In genomic region chr2:178858896-178859628, GRCh38 we compare ENCODE assay signal across 17 cellular contexts. TPM values are rescaled to one million over a fixed set of nuclear protein-coding genes. Genes with fewer than 3 reads are reported as not detected.
DNase-seq lines count a peak whose midpoint lies in the region; ATAC-seq, FAIRE-seq and TF ChIP-seq lines count a peak whose summit lies in the region.
"Had no signal": no experiment of that assay in that cellular context is flagged by ENCODE, and none has a peak within 500 bp of the region (broad histone marks: within the 10 kb centered on the region; RNA-seq: fewer than 3 reads in every experiment).

No MANE protein-coding gene starts in this region.

- SMC1A ChIA-PET in GM12878 (lab: Charles Lee; ENCODE audit: uncharacterized antibody, unreplicated experiment), result interaction anchor here (0.7 to 1.5 kb wide), 8 partner anchors 12 to 269 kb away, joined by 3 read pairs; no protein-coding TSS in a partner anchor

- H3K4me1 ChIP-seq in GM12878 (ENCODE audit: control insufficient read depth, insufficient read depth, low read length) (no peaks in the 10 kb centered on the region), skeletal muscle satellite cell (ENCODE audit: control insufficient read depth, insufficient read depth, low read length) (peaks cover 33% of the 10 kb centered on the region)

- H3K36me3 ChIP-seq in GM12878 (ENCODE audit: control insufficient read depth in 2 of 2, insufficient read depth in 2 of 2, low read length in 1 of 2) (no peaks in the 10 kb centered on the region), skeletal muscle satellite cell (ENCODE audit: insufficient read depth, low read length) (no peaks in the 10 kb centered on the region)

- no TSS peak for BruUV-seq in GM12878 (replicated peaks; lab: Mats Ljungman, UMichigan)

- no peaks in the 10 kb centered on the region for H3K79me2 ChIP-seq in GM12878 (ENCODE audit: control insufficient read depth, insufficient read depth, low read length)

- no peak for TF ChIP-seq RAD21 in GM12878 (IDR thresholded peaks at IDR 0.05; ENCODE audit: insufficient read depth, low read depth, low read length)

- H3K27me3 ChIP-seq in GM12878 (replicated peaks in 1 of 2; ENCODE audit: control insufficient read depth in 2 of 2, insufficient read depth in 2 of 2, low read length in 1 of 2) (no peaks in the 10 kb centered on the region), skeletal muscle satellite cell (ENCODE audit: control insufficient read depth, insufficient read depth, low read length) (no peaks in the 10 kb centered on the region)

- RAD21 ChIA-PET in GM12878 (lab: Charles Lee; ENCODE audit: unreplicated experiment), result no interaction called here

- H3K4me2 ChIP-seq in GM12878 (ENCODE audit: control insufficient read depth, insufficient read depth), result no peak overlapping the region
- peak overlapping the region; percentile 9 for H3K4me2 ChIP-seq in skeletal muscle satellite cell (ENCODE audit: low read length)

- H3K4me3 ChIP-seq in GM12878 (no peak overlapping the region), skeletal muscle satellite cell (ENCODE audit: low read length) (no peak overlapping the region)

- POLR2A ChIA-PET in GM12878 (lab: Charles Lee), result no interaction called here

- H3K27ac ChIP-seq in GM12878 (ENCODE audit: control insufficient read depth, insufficient read depth), result no peak overlapping the region

- H3K9ac ChIP-seq in GM12878 (ENCODE audit: control insufficient read depth, insufficient read depth, low read length) (no peak overlapping the region), skeletal muscle satellite cell (ENCODE audit: low read depth, low read length) (no peak overlapping the region)

- ATAC-seq in GM12878 (no peak), left ventricle myocardium superior (peak; percentile 47), HG03039 (IDR thresholded peaks at IDR 0.05; ENCODE audit: unreplicated experiment) (no peak)
- ATAC-seq: HCT116 had no signal

- FAIRE-seq in GM12878 (lab: Jason Lieb, UNC), result peak; percentile 49
- FAIRE-seq: GM19239, HTR-8/SVneo had no signal

- no peak overlapping the region for H2AFZ ChIP-seq in GM12878 (ENCODE audit: control insufficient read depth, low read depth, low read length)

- CTCF ChIA-PET in GM12878 (lab: Yijun Ruan, JAX), result interaction anchor here (0.7 to 2.0 kb wide), 8 partner anchors 11 to 270 kb away, joined by 3 to 5 read pairs (median 4); no protein-coding TSS in a partner anchor

- in situ Hi-C loops in GM12878 (cut with MboI), result no loop called here

- intact Hi-C loops in GM12878 (cut with micrococcal nuclease; ENCODE audit: unreplicated experiment) (no loop called here), left ventricle myocardium superior (cut with micrococcal nuclease) (loop anchor here (10.0 kb wide), 1 partner anchor 54 kb away; the partner anchor contains the start of gene TTN)

- no peaks in the 10 kb centered on the region for H3K9me3 ChIP-seq in GM12878 (replicated peaks; ENCODE audit: control insufficient read depth, insufficient read depth, low read length)
- H3K9me3 ChIP-seq in skeletal muscle satellite cell (replicated peaks; ENCODE audit: low read length), result no peaks in the 10 kb centered on the region

- no peak for TF ChIP-seq POLR2A in GM12878 (IDR thresholded peaks at IDR 0.05; ENCODE audit: low read depth, low read length)

- no peak for TF ChIP-seq EP300 in GM12878 (IDR thresholded peaks at IDR 0.05; ENCODE audit: borderline replicate concordance in 1 of 2, control insufficient read depth in 1 of 2, low read depth in 2 of 2, low read length in 2 of 2)

- no peak for TF ChIP-seq CTCF in GM12878 (IDR thresholded peaks at IDR 0.05 in 2 of 3, conservative IDR thresholded peaks at IDR 0.05 in 1 of 3; ENCODE audit: control insufficient read depth in 2 of 3, extremely low read depth in 1 of 3, insufficient read depth in 1 of 3, low read depth in 3 of 3, low read length in 3 of 3)

- H4K20me1 ChIP-seq in GM12878 (ENCODE audit: control insufficient read depth, insufficient read depth), result no peaks in the 10 kb centered on the region

- peak; percentile 93 for DNase-seq in LHCN-M2 (ENCODE audit: low read depth)
- DNase-seq in GM12878 (ENCODE audit: low read depth, low spot score), result no peak
- no peak for DNase-seq in left ventricle myocardium superior
- no peak for DNase-seq in DMS 273 treated with DMSO at 0.1 percent for 48 hours (lab: John Stamatoyannopoulos, UW)
- no peak for DNase-seq in NCI-H446 treated with DMSO at 0.1 percent for 48 hours (lab: John Stamatoyannopoulos, UW)
- DNase-seq: AML-193, DMS79, GDM1, MV-4-11, NCI-H1417 treated with DMSO at 0.1 percent for 48 hours, NCI-H2081, NCI-H524 treated with DMSO at 0.1 percent for 48 hours had no signal

- 46% methylated on average over 4 of the region's 4 CpGs for WGBS in GM12878 (ENCODE audit: insufficient coverage, insufficient replicate concordance, low lambda C conversion rate, missing lambda C conversion rate)

TF ChIP-seq in GM12878, 131 proteins besides CTCF, POLR2A, EP300 and RAD21:
- TF ChIP-seq TARDBP (IDR thresholded peaks at IDR 0.05; ENCODE audit: borderline replicate concordance) (no peak), MEF2A (IDR thresholded peaks at IDR 0.05; ENCODE audit: insufficient read depth, low read depth, low read length) (no peak), SP1 (IDR thresholded peaks at IDR 0.05; ENCODE audit: low read depth, low read length) (no peak), BACH1 (IDR thresholded peaks at IDR 0.05; ENCODE audit: borderline replicate concordance) (no peak), ZNF24 (IDR thresholded peaks at IDR 0.05) (no peak), IKZF2 (IDR thresholded peaks at IDR 0.05) (no peak), POU2F2 (IDR thresholded peaks at IDR 0.05; ENCODE audit: borderline replicate concordance, low read depth, low read length) (no peak)
TF ChIP-seq in GM12878: peak in this region for 0.

RNA-seq across cellular contexts. Expression of gene TTN, which starts 51.8 kb away (rescaled TPM):
- total RNA-seq in LHCN-M2 (2014; rRNA removed) (2.0 and 5.5 TPM in 2 replicates), GM12878 (2014; rRNA removed) (5.0 and 6.6 TPM in 2 replicates), GM12878 (2014; rRNA removed; fragmentation: Illumina TruSeq; extraction: Trizol) (8.2 and 9.5 TPM in 2 replicates), GM12878 (2021) (7.5 and 9.0 TPM in 2 replicates), left ventricle myocardium superior (3,610 TPM)
- polyA plus RNA-seq in LHCN-M2 (2012), result 0.38 TPM
- 146 and 150 TPM in 2 replicates for total RNA-seq in GM12878 (2013; cell fraction: nucleolus; rRNA removed)
- polyA plus RNA-seq in GM12878 (2011; ENCODE audit: low read depth), result 1.2 TPM
- polyA plus RNA-seq in GM12878 (2011; rRNA removed) (1.8 and 2.2 TPM in 2 replicates), GM12878 (2014; fragmentation: Illumina TruSeq; extraction: Trizol) (1.6 and 4.9 TPM in 2 replicates), GM12878 (2014; fragmentation: Nextera tagmentation; extraction: Ambion mirVana) (1 to 10 TPM in 1 of 2 experiments, under 1 TPM in 1; 0.15 to 1.4 TPM), GM12878 (2014; rRNA removed) (1.3 and 2.9 TPM in 2 replicates), GM12878 (2016; fragmentation: Nextera tagmentation; extraction: Ambion mirVana) (1 to 10 TPM; 1.7 to 3.8 TPM)
- polyA plus RNA-seq in GM12878 (2011; cell fraction: cytosol; rRNA removed), result 0.76 and 0.82 TPM in 2 replicates
- 14.9 and 15.2 TPM in 2 replicates for polyA plus RNA-seq in GM12878 (2011; cell fraction: nucleus; rRNA removed)
- polyA plus RNA-seq in GM12878 (2012), result 0.73 and 1.2 TPM in 2 replicates
- 76.5 and 87.9 TPM in 2 replicates for polyA minus RNA-seq in GM12878 (2011; rRNA and poly(A)+ RNA removed)
- 6.0 and 6.7 TPM in 2 replicates for polyA minus RNA-seq in GM12878 (2011; cell fraction: cytosol; rRNA and poly(A)+ RNA removed)
- 89.9 and 106 TPM in 2 replicates for polyA minus RNA-seq in GM12878 (2011; cell fraction: nucleus; rRNA and poly(A)+ RNA removed)
- total RNA-seq in skeletal muscle satellite cell (2012; rRNA removed), result 3.8 and 39.5 TPM in 2 replicates

Comparison
In these comparisons a context has a peak if more than half of its experiments do, and no peak if none do; other contexts are left out.
1. RNA of gene TTN, which starts 51.8 kb away (total RNA-seq): 3,610 TPM in left ventricle myocardium superior (single experiment); 5.0 to 150 TPM in GM12878 and 2.0 to 5.5 TPM in LHCN-M2; every median in the first group is over 10 times any median in the second.